Comparison of ENCODE assay signal across 14 cellular contexts in the genomic region with DNA sequence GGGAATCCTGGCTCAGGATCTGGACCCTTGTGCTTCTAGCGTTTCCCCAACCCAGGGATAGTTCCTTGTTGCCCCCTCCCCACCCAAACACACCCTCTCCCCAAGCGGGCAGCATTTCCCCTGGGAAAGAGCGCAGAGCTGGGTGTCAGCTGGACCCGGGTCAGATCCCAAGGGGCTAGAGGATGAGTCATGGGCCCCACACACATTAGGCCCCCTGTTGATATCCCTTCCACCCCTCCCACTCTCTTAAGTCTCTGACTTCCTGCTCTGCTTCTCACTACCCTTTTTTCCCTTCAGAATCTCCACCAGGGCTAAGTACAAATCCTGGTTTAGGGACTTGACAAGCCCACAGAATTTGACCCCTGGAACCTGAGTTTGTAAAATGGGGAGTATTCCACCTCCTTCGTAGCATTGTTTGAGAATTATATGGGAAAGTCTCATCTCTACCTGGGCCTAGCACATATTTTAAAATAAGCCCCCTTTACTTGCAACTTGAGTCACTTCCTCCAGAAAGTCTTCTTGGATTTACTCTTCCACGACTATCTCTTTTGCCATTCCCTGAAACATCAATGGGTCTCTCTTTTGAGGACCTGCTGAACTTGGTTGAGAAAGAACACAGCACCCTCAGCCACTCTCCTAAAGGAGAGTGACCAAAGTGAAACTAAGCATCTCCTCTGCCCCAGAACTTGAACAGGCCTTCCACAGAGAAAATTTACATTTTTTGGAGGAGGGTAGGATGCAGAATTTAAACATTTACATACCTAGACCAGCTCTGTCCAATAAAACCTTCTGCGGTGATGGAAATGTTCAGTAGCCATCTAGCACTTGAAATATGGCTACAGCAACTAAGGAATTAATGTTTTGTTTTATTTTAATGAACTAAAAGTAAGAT. TPM values are rescaled to one million over a fixed set of nuclear protein-coding genes. Genes with fewer than 3 reads are reported as not detected.
DNase-seq lines count a peak whose midpoint lies in the region; ATAC-seq, FAIRE-seq and TF ChIP-seq lines count a peak whose summit lies in the region.
"Had no signal": no experiment of that assay in that cellular context is flagged by ENCODE, and none has a peak within 500 bp of the region (broad histone marks: within the 10 kb centered on the region; RNA-seq: fewer than 3 reads in every experiment).

No MANE protein-coding gene starts in this region.

- no peak overlapping the region for H2BK120ac ChIP-seq in H1 (replicated peaks; ENCODE audit: low read depth, low read length)

- H4K20me1 ChIP-seq in H1 (replicated peaks in 1 of 2; ENCODE audit: control insufficient read depth in 1 of 2, insufficient read depth in 2 of 2, low read length in 2 of 2) (peaks cover 6 to 17% of the 10 kb centered on the region in 2 experiments), smooth muscle cell (ENCODE audit: low read depth) (peaks cover 73% of the 10 kb centered on the region)

- CTCF ChIA-PET in H1 (lab: Charles Lee; ENCODE audit: partially characterized antibody): no interaction called here

- POLR2A ChIA-PET in H1 (lab: Charles Lee; ENCODE audit: partially characterized antibody): interaction anchor here (1.2 to 3.2 kb wide), 4 partner anchors 10 to 232 kb away, joined by 3 to 27 read pairs (median 13); a partner anchor contains a TSS

- DNase-seq in GM13977 (ENCODE audit: low spot score): peak; percentile 61
- peak; percentile 86 for DNase-seq in MV-4-11 (lab: John Stamatoyannopoulos, UW)
- no peak for DNase-seq in H1 (ENCODE audit: low read depth in 1 of 2, low spot score in 2 of 2)
- DNase-seq in smooth muscle cell (lab: John Stamatoyannopoulos, UW; ENCODE audit: unreplicated experiment): no peak
- no peak for DNase-seq in activated T-helper 2 cell treated with anti-CD3 and anti-CD28 coated beads, Interferon-gamma antibody, Interleukin-2, Interleukin-4, amounts not matched to agents 10 μg/mL and 5 μg/mL and 100 μg/mL, durations not matched to agents 14 hours and 24 hours and 36 hours (ENCODE audit: low spot score)
- DNase-seq: activated CD4-positive, alpha-beta T cell treated with anti-CD3 and anti-CD28 coated beads for 36 hours; CD4-positive, alpha-beta T cell; HCEC 1CT; kidney glomerular epithelial cell; PC-3; stimulated activated CD4-positive, alpha-beta T cell treated with anti-CD3 and anti-CD28 coated beads, Interleukin-4, amount 100 ng/mL, for 1 hour had no signal

- H3K56ac ChIP-seq in H1 (replicated peaks; ENCODE audit: insufficient read length, low read depth, low read length): no peak overlapping the region

- H3K9ac ChIP-seq in H1 (replicated peaks in 1 of 4; ENCODE audit: extremely low read depth in 1 of 4, low read depth in 3 of 4, low read length in 3 of 4): no peak overlapping the region
- H3K9ac ChIP-seq in smooth muscle cell (ENCODE audit: low read depth): no peak overlapping the region

- H3K4me3 Mint-ChIP-seq in activated T-helper 2 cell treated with anti-CD3 and anti-CD28 coated beads, Interferon-gamma antibody, Interleukin-2, Interleukin-4, amounts not matched to agents 10 μg/mL and 5 μg/mL and 100 μg/mL, durations not matched to agents 14 hours and 24 hours and 36 hours (ENCODE audit: low read depth): no peak overlapping the region
- H3K4me3 Mint-ChIP-seq: activated CD4-positive, alpha-beta T cell treated with anti-CD3 and anti-CD28 coated beads for 36 hours; activated T-helper 1 cell treated with anti-CD3 and anti-CD28 coated beads, Interleukin-12 subunit alpha, Interleukin-12 subunit beta, Interleukin-2, Interleukin-4 antibody, amounts not matched to agents 30 ng/mL and 10 ng/mL and 1 ng/mL, durations not matched to agents 14 hours and 24 hours and 36 hours; CD4-positive, alpha-beta T cell had no signal

- H3K4me1 ChIP-seq in H1 (replicated peaks in 1 of 4; ENCODE audit: control insufficient read depth in 3 of 4, insufficient read depth in 4 of 4, low read length in 3 of 4): peaks cover 4 to 24% (median 16%) of the 10 kb centered on the region in 4 experiments; a peak in 6 of 7 replicates
- peaks cover 30% of the 10 kb centered on the region for H3K4me1 ChIP-seq in smooth muscle cell (ENCODE audit: low read depth)

- no peak overlapping the region for H3K14ac ChIP-seq in H1 (ENCODE audit: insufficient read length)

- no peak for TF ChIP-seq CTCF in GM13977 (IDR thresholded peaks at IDR 0.05; ENCODE audit: extremely low read depth, insufficient read depth, missing control alignments)
- TF ChIP-seq CTCF in H1 (IDR thresholded peaks at IDR 0.05; ENCODE audit: control extremely low read depth in 1 of 3, insufficient read depth in 1 of 3, low read depth in 1 of 3, low read length in 3 of 3): no peak
- no peak for TF ChIP-seq CTCF in smooth muscle cell (IDR thresholded peaks at IDR 0.05; ENCODE audit: borderline replicate concordance, insufficient read depth, poor library complexity, severe bottlenecking)

- no peak for FAIRE-seq in H1 (lab: Jason Lieb, UNC)

- no peak for TF ChIP-seq EP300 in H1 (IDR thresholded peaks at IDR 0.05; ENCODE audit: borderline replicate concordance in 1 of 2, low read depth in 2 of 2, low read length in 2 of 2)

- ATAC-seq in HG03025 (IDR thresholded peaks at IDR 0.05; ENCODE audit: low FRiP score, unreplicated experiment) (no peak), GM21619 (IDR thresholded peaks at IDR 0.05; ENCODE audit: unreplicated experiment) (no peak)
- ATAC-seq: activated CD4-positive, alpha-beta T cell treated with anti-CD3 and anti-CD28 coated beads for 36 hours; PC-3 had no signal

- peak overlapping the region in 1 of 4 experiments; percentile 12; a peak in 1 of 8 replicates for H3K4me3 ChIP-seq in H1 (ENCODE audit: extremely low read depth in 1 of 4, insufficient read depth in 2 of 4, low read depth in 3 of 4, low read length in 4 of 4)
- H3K4me3 ChIP-seq in smooth muscle cell: no peak overlapping the region

- 0 out of 2 replicates have a peak overlapping the region, but pooled peaks have one; percentile 12 for H2BK15ac ChIP-seq in H1 (ENCODE audit: low read length)

- no peaks in the 10 kb centered on the region for H3K36me3 Mint-ChIP-seq in activated T-helper 2 cell treated with anti-CD3 and anti-CD28 coated beads, Interferon-gamma antibody, Interleukin-2, Interleukin-4, amounts not matched to agents 10 μg/mL and 5 μg/mL and 100 μg/mL, durations not matched to agents 14 hours and 24 hours and 36 hours (ENCODE audit: low read depth)

- no peak overlapping the region for H3K18ac ChIP-seq in H1 (ENCODE audit: extremely low read depth, low read length)

- H3K79me2 ChIP-seq in H1 (ENCODE audit: control insufficient read depth in 1 of 2, insufficient read depth in 2 of 2, low read length in 2 of 2) (peaks cover 4 to 47% of the 10 kb centered on the region in 2 experiments; a peak in 2 of 4 replicates), smooth muscle cell (ENCODE audit: low read depth) (peaks cover 78% of the 10 kb centered on the region)

- no peaks in the 10 kb centered on the region for H3K9me3 ChIP-seq in H1 (ENCODE audit: insufficient read depth in 2 of 2, low read depth in 1 of 2, low read length in 1 of 2)
- no peaks in the 10 kb centered on the region for H3K9me3 ChIP-seq in smooth muscle cell (replicated peaks; ENCODE audit: low read depth)

- H4K5ac ChIP-seq in H1 (ENCODE audit: insufficient read length, low read depth, low read length): no peak overlapping the region

- no peak overlapping the region for H3K27ac Mint-ChIP-seq in activated T-helper 2 cell treated with anti-CD3 and anti-CD28 coated beads, Interferon-gamma antibody, Interleukin-2, Interleukin-4, amounts not matched to agents 10 μg/mL and 5 μg/mL and 100 μg/mL, durations not matched to agents 14 hours and 24 hours and 36 hours
- H3K27ac Mint-ChIP-seq: activated CD4-positive, alpha-beta T cell treated with anti-CD3 and anti-CD28 coated beads for 36 hours; activated T-helper 1 cell treated with anti-CD3 and anti-CD28 coated beads, Interleukin-12 subunit alpha, Interleukin-12 subunit beta, Interleukin-2, Interleukin-4 antibody, amounts not matched to agents 30 ng/mL and 10 ng/mL and 1 ng/mL, durations not matched to agents 14 hours and 24 hours and 36 hours; CD4-positive, alpha-beta T cell had no signal

- intact Hi-C loops in activated T-helper 2 cell treated with anti-CD3 and anti-CD28 coated beads, Interferon-gamma antibody, Interleukin-2, Interleukin-4, amounts not matched to agents 10 μg/mL and 5 μg/mL and 100 μg/mL, durations not matched to agents 14 hours and 24 hours and 36 hours (cut with micrococcal nuclease): no loop called here

- H4K8ac ChIP-seq in H1 (ENCODE audit: extremely low read depth, insufficient read depth, low read length): no peak overlapping the region

- H3K4ac ChIP-seq in H1 (replicated peaks; ENCODE audit: insufficient read length, low read depth, low read length): no peak overlapping the region

- H3K36me3 ChIP-seq in H1 (ENCODE audit: control insufficient read depth in 2 of 4, insufficient read depth in 4 of 4, low read length in 3 of 4): peaks cover 3 to 10% (median 7%) of the 10 kb centered on the region in 4 experiments; a peak in 7 of 8 replicates
- no peaks in the 10 kb centered on the region for H3K36me3 ChIP-seq in smooth muscle cell (ENCODE audit: low read depth)

- TF ChIP-seq RAD21 in H1 (IDR thresholded peaks at IDR 0.05 in 1 of 2, conservative IDR thresholded peaks at IDR 0.05 in 1 of 2; ENCODE audit: low read depth in 2 of 2, low read length in 2 of 2): no peak

- peaks cover 8% of the 10 kb centered on the region for H3K4me1 Mint-ChIP-seq in activated T-helper 2 cell treated with anti-CD3 and anti-CD28 coated beads, Interferon-gamma antibody, Interleukin-2, Interleukin-4, amounts not matched to agents 10 μg/mL and 5 μg/mL and 100 μg/mL, durations not matched to agents 14 hours and 24 hours and 36 hours (ENCODE audit: low read depth)

- H4K91ac ChIP-seq in H1 (replicated peaks; ENCODE audit: insufficient read length, low read length): no peak overlapping the region

- H2BK5ac ChIP-seq in H1 (ENCODE audit: low read depth, low read length): peak overlapping the region; percentile 83; the same call in 1 of the 2 replicates

- H3K4me2 ChIP-seq in H1 (ENCODE audit: insufficient read depth in 1 of 2, low read depth in 2 of 2, low read length in 2 of 2) (peak overlapping the region in 1 of 2 experiments; percentile 11; a peak in 3 of 4 replicates), smooth muscle cell (peak overlapping the region; percentile 96)

- no peak overlapping the region for H2BK20ac ChIP-seq in H1 (ENCODE audit: low read length)

- H3K23ac ChIP-seq in H1 (ENCODE audit: insufficient read length): no peak overlapping the region

- in situ Hi-C loops in GM13977 (cut with MboI; ENCODE audit: low pct_unique_long_range_greater_than_20kb, low sequenced_read_pairs, unreplicated experiment): no loop called here

- TF ChIP-seq POLR2A in H1 (IDR thresholded peaks at IDR 0.05; ENCODE audit: control extremely low read depth in 1 of 2, low read depth in 2 of 2, low read length in 2 of 2): no peak

- no peaks in the 10 kb centered on the region for H3K27me3 ChIP-seq in H1 (replicated peaks in 1 of 4; ENCODE audit: control insufficient read depth in 3 of 4, extremely low read depth in 1 of 4, insufficient read depth in 3 of 4, low read length in 3 of 4)
- no peaks in the 10 kb centered on the region for H3K27me3 ChIP-seq in smooth muscle cell (ENCODE audit: low read depth)

- H3K23me2 ChIP-seq in H1 (ENCODE audit: low read depth, low read length): peaks cover 5% of the 10 kb centered on the region; the same call in 1 of the 2 replicates

- H2BK12ac ChIP-seq in H1 (ENCODE audit: low read depth, low read length): no peak overlapping the region

- 74% methylated on average over 6 of the region's 7 CpGs; no CpG with 5 or more reads in 1 of the 2 experiments for WGBS in H1 (ENCODE audit: extremely low coverage in 1 of 2, insufficient coverage in 1 of 2, insufficient read length in 1 of 2, insufficient replicate concordance in 2 of 2, low coverage in 1 of 2, low lambda C conversion rate in 2 of 2, missing lambda C conversion rate in 1 of 2), 2 experiments
- WGBS in smooth muscle cell (ENCODE audit: low lambda C conversion rate): 58% methylated on average over 7 of the region's 7 CpGs

- peaks cover 12% of the 10 kb centered on the region for H3F3A ChIP-seq in smooth muscle cell (ENCODE audit: low read depth)

- no peak overlapping the region for H3K27ac ChIP-seq in H1 (ENCODE audit: low read depth, low read length)
- peak overlapping the region; percentile 11 for H3K27ac ChIP-seq in smooth muscle cell (ENCODE audit: low read depth)

- peaks cover 22% of the 10 kb centered on the region for H3K79me1 ChIP-seq in H1 (ENCODE audit: low read depth, low read length)

- peaks cover 15% of the 10 kb centered on the region for H3K27me3 Mint-ChIP-seq in activated T-helper 2 cell treated with anti-CD3 and anti-CD28 coated beads, Interferon-gamma antibody, Interleukin-2, Interleukin-4, amounts not matched to agents 10 μg/mL and 5 μg/mL and 100 μg/mL, durations not matched to agents 14 hours and 24 hours and 36 hours (ENCODE audit: low read depth)

- no peak overlapping the region for H2AK5ac ChIP-seq in H1 (ENCODE audit: low read depth, low read length)

- no peaks in the 10 kb centered on the region for H3K9me3 Mint-ChIP-seq in activated T-helper 2 cell treated with anti-CD3 and anti-CD28 coated beads, Interferon-gamma antibody, Interleukin-2, Interleukin-4, amounts not matched to agents 10 μg/mL and 5 μg/mL and 100 μg/mL, durations not matched to agents 14 hours and 24 hours and 36 hours
- H3K9me3 Mint-ChIP-seq: activated T-helper 1 cell treated with anti-CD3 and anti-CD28 coated beads, Interleukin-12 subunit alpha, Interleukin-12 subunit beta, Interleukin-2, Interleukin-4 antibody, amounts not matched to agents 30 ng/mL and 10 ng/mL and 1 ng/mL, durations not matched to agents 14 hours and 24 hours and 36 hours; CD4-positive, alpha-beta T cell had no signal

- no peak overlapping the region for H2AFZ ChIP-seq in H1 (ENCODE audit: low read length)
- no peak overlapping the region for H2AFZ ChIP-seq in smooth muscle cell (ENCODE audit: low read depth)

RNA-seq across cellular contexts. Expression of a gene that starts 4.7 kb away (rescaled TPM):
- 53.5 and 54.1 TPM in 2 replicates for total RNA-seq in H1 (2021; fragmentation: NEBNext Ultra II Directional; extraction: Animal tissue kit (Norgen Biotek cat#: 25700))
- 40.2 and 60.1 TPM in 2 replicates for polyA plus RNA-seq in H1 (2011; rRNA removed)
- 41.8 TPM for polyA plus RNA-seq in H1 (2011; cell fraction: cytosol; rRNA removed)
- polyA plus RNA-seq in H1 (2011; cell fraction: nucleus; rRNA removed): 119 TPM
- polyA plus RNA-seq in H1 (2012, experiment 1 of 2): 33.1 to 42.6 TPM (median 40.7 TPM) in 4 replicates
- 36.9 TPM for polyA plus RNA-seq in H1 (2012, experiment 2 of 2)
- 31.5 TPM for polyA plus RNA-seq in H1 (2013, experiment 1 of 2)
- polyA plus RNA-seq in H1 (2013, experiment 2 of 2): 28.8 TPM
- 41.5 and 45.7 TPM in 2 replicates for polyA minus RNA-seq in H1 (2011; rRNA and poly(A)+ RNA removed)
- polyA minus RNA-seq in H1 (2011; cell fraction: cytosol; rRNA and poly(A)+ RNA removed): 26.3 TPM
- polyA minus RNA-seq in H1 (2011; cell fraction: nucleus; rRNA and poly(A)+ RNA removed): 85.7 TPM
- total RNA-seq in smooth muscle cell: 31.4 and 32.5 TPM in 2 replicates
- polyA plus RNA-seq in smooth muscle cell: 60.5 and 69.7 TPM in 2 replicates
- total RNA-seq in activated T-helper 2 cell treated with anti-CD3 and anti-CD28 coated beads, Interferon-gamma antibody, Interleukin-2, Interleukin-4, amounts not matched to agents 10 μg/mL and 5 μg/mL and 100 μg/mL, durations not matched to agents 14 hours and 24 hours and 36 hours: 2.2 and 3.9 TPM in 2 replicates

RNA-seq across cellular contexts. Expression of a gene that starts 15.5 kb away (rescaled TPM):
- 41.6 and 45.0 TPM in 2 replicates for total RNA-seq in H1 (2021; fragmentation: NEBNext Ultra II Directional; extraction: Animal tissue kit (Norgen Biotek cat#: 25700))
- polyA plus RNA-seq in H1 (2011; rRNA removed) (125 and 142 TPM in 2 replicates), smooth muscle cell (59.2 and 84.5 TPM in 2 replicates)
- polyA plus RNA-seq in H1 (2011; cell fraction: cytosol; rRNA removed): 127 TPM
- polyA plus RNA-seq in H1 (2011; cell fraction: nucleus; rRNA removed): 148 TPM
- polyA plus RNA-seq in H1 (2012, experiment 1 of 2): 48.4 to 98.7 TPM (median 88.1 TPM) in 4 replicates
- polyA plus RNA-seq in H1 (2012, experiment 2 of 2): 87.5 TPM
- polyA plus RNA-seq in H1 (2013, experiment 1 of 2): 27.2 TPM
- polyA plus RNA-seq in H1 (2013, experiment 2 of 2): 27.3 TPM
- 107 and 111 TPM in 2 replicates for polyA minus RNA-seq in H1 (2011; rRNA and poly(A)+ RNA removed)
- polyA minus RNA-seq in H1 (2011; cell fraction: cytosol; rRNA and poly(A)+ RNA removed): 53.3 TPM
- 41.3 TPM for polyA minus RNA-seq in H1 (2011; cell fraction: nucleus; rRNA and poly(A)+ RNA removed)
- total RNA-seq in smooth muscle cell: 35.0 and 52.3 TPM in 2 replicates
- 76.7 and 78.0 TPM in 2 replicates for total RNA-seq in activated T-helper 2 cell treated with anti-CD3 and anti-CD28 coated beads, Interferon-gamma antibody, Interleukin-2, Interleukin-4, amounts not matched to agents 10 μg/mL and 5 μg/mL and 100 μg/mL, durations not matched to agents 14 hours and 24 hours and 36 hours

RNA-seq across cellular contexts. Expression of a gene that starts 15.6 kb away (rescaled TPM):
- total RNA-seq in H1 (2021; fragmentation: NEBNext Ultra II Directional; extraction: Animal tissue kit (Norgen Biotek cat#: 25700)): 3.3 and 3.8 TPM in 2 replicates
- polyA plus RNA-seq in H1 (2011; rRNA removed) (1.6 and 2.4 TPM in 2 replicates), smooth muscle cell (2.4 and 3.5 TPM in 2 replicates)
- 1.8 TPM for polyA plus RNA-seq in H1 (2011; cell fraction: cytosol; rRNA removed)
- polyA plus RNA-seq in H1 (2011; cell fraction: nucleus; rRNA removed): 2.2 TPM
- 1.8 to 4.0 TPM (median 2.7 TPM) in 4 replicates for polyA plus RNA-seq in H1 (2012, experiment 1 of 2)
- 2.5 TPM for polyA plus RNA-seq in H1 (2012, experiment 2 of 2)
- polyA plus RNA-seq in H1 (2013, experiment 1 of 2): 1.6 TPM
- 1.6 TPM for polyA plus RNA-seq in H1 (2013, experiment 2 of 2)
- polyA minus RNA-seq in H1 (2011; rRNA and poly(A)+ RNA removed): 0.73 and 0.82 TPM in 2 replicates
- 2.1 TPM for polyA minus RNA-seq in H1 (2011; cell fraction: cytosol; rRNA and poly(A)+ RNA removed)
- 1.7 TPM for polyA minus RNA-seq in H1 (2011; cell fraction: nucleus; rRNA and poly(A)+ RNA removed)
- 0.54 and 1.3 TPM in 2 replicates for total RNA-seq in smooth muscle cell
- total RNA-seq in activated T-helper 2 cell treated with anti-CD3 and anti-CD28 coated beads, Interferon-gamma antibody, Interleukin-2, Interleukin-4, amounts not matched to agents 10 μg/mL and 5 μg/mL and 100 μg/mL, durations not matched to agents 14 hours and 24 hours and 36 hours: 1.6 and 1.9 TPM in 2 replicates

RNA-seq across cellular contexts. Expression of a gene that starts 17.8 kb away (rescaled TPM):
- 17.5 and 18.5 TPM in 2 replicates for total RNA-seq in H1 (2021; fragmentation: NEBNext Ultra II Directional; extraction: Animal tissue kit (Norgen Biotek cat#: 25700))
- 3.9 and 8.5 TPM in 2 replicates for polyA plus RNA-seq in H1 (2011; rRNA removed)
- 8.1 TPM for polyA plus RNA-seq in H1 (2011; cell fraction: cytosol; rRNA removed)
- 16.8 TPM for polyA plus RNA-seq in H1 (2011; cell fraction: nucleus; rRNA removed)
- polyA plus RNA-seq in H1 (2012, experiment 1 of 2): 12.6 to 17.6 TPM (median 15.2 TPM) in 4 replicates
- 17.6 TPM for polyA plus RNA-seq in H1 (2012, experiment 2 of 2)
- polyA plus RNA-seq in H1 (2013, experiment 1 of 2): 11.2 TPM
- polyA plus RNA-seq in H1 (2013, experiment 2 of 2): 9.7 TPM
- polyA minus RNA-seq in H1 (2011; rRNA and poly(A)+ RNA removed): 1.6 and 2.9 TPM in 2 replicates
- polyA minus RNA-seq in H1 (2011; cell fraction: cytosol; rRNA and poly(A)+ RNA removed): 2.6 TPM
- 11.1 TPM for polyA minus RNA-seq in H1 (2011; cell fraction: nucleus; rRNA and poly(A)+ RNA removed)
- total RNA-seq in smooth muscle cell: 4.7 and 8.0 TPM in 2 replicates
- polyA plus RNA-seq in smooth muscle cell: 10.4 and 23.0 TPM in 2 replicates
- total RNA-seq in activated T-helper 2 cell treated with anti-CD3 and anti-CD28 coated beads, Interferon-gamma antibody, Interleukin-2, Interleukin-4, amounts not matched to agents 10 μg/mL and 5 μg/mL and 100 μg/mL, durations not matched to agents 14 hours and 24 hours and 36 hours: 45.2 and 48.5 TPM in 2 replicates

RNA-seq across cellular contexts. Expression of a gene that starts 21.2 kb away (rescaled TPM):
- total RNA-seq in H1 (2021; fragmentation: NEBNext Ultra II Directional; extraction: Animal tissue kit (Norgen Biotek cat#: 25700)): 51.4 and 57.2 TPM in 2 replicates
- 190 and 301 TPM in 2 replicates for polyA plus RNA-seq in H1 (2011; rRNA removed)
- polyA plus RNA-seq in H1 (2011; cell fraction: cytosol; rRNA removed): 175 TPM
- polyA plus RNA-seq in H1 (2011; cell fraction: nucleus; rRNA removed): 272 TPM
- polyA plus RNA-seq in H1 (2012, experiment 1 of 2): 50.7 to 95.9 TPM (median 93.3 TPM) in 4 replicates
- 110 TPM for polyA plus RNA-seq in H1 (2012, experiment 2 of 2)
- polyA plus RNA-seq in H1 (2013, experiment 1 of 2): 78.6 TPM
- 78.5 TPM for polyA plus RNA-seq in H1 (2013, experiment 2 of 2)
- 46.4 and 69.1 TPM in 2 replicates for polyA minus RNA-seq in H1 (2011; rRNA and poly(A)+ RNA removed)
- polyA minus RNA-seq in H1 (2011; cell fraction: cytosol; rRNA and poly(A)+ RNA removed): 18.4 TPM
- polyA minus RNA-seq in H1 (2011; cell fraction: nucleus; rRNA and poly(A)+ RNA removed): 59.0 TPM
- total RNA-seq in smooth muscle cell: 63.9 and 90.8 TPM in 2 replicates
- polyA plus RNA-seq in smooth muscle cell: 117 and 123 TPM in 2 replicates
- 38.6 and 40.7 TPM in 2 replicates for total RNA-seq in activated T-helper 2 cell treated with anti-CD3 and anti-CD28 coated beads, Interferon-gamma antibody, Interleukin-2, Interleukin-4, amounts not matched to agents 10 μg/mL and 5 μg/mL and 100 μg/mL, durations not matched to agents 14 hours and 24 hours and 36 hours

Comparison
In these comparisons a context has a peak if more than half of its experiments do, and no peak if none do; other contexts are left out.
1. DNase-seq: peak in GM13977 (single experiment) and MV-4-11 (single experiment); none in H1 (0 of 2), smooth muscle cell (single experiment) and activated T-helper 2 cell treated with anti-CD3 and anti-CD28 coated beads, Interferon-gamma antibody, Interleukin-2, Interleukin-4, amounts not matched to agents 10 μg/mL and 5 μg/mL and 100 μg/mL, durations not matched to agents 14 hours and 24 hours and 36 hours (single experiment).